In the genomic region with DNA sequence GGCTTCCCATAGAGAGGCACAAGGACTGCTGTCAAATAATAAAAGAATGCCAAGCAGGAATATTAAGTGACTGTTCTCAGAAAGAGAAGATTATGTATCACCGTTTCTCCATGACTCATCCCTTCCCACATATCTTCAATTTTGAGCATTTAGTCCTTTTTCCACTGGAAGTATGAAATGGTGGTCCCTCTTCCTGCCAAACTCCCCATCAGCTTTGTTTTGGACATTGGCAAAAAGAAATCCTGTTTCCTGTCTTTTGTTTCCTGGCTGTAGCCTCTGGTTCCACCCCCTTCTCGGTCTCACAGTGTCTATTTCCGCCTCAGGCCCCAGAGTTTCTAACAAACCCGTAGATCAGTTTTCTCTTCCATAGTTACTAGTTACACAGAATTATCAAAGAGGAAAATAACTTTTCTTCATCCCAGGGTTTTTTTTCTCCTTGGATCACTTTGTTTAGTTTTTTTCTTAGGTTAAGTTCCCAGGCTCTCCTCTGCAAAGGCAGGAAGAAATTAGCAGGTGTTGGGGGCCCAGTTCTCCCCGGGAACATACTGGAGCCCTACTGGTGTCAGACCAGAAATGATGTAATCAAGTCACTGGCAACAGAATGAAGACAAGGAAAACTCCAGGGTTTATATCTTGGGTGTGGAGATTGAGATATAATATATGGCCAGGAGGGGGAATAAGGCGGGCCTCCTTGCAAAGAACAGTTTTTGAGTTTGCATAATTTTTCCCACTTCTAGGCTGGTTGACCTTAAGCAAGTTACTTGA, we compare ENCODE assay signal across 14 cellular contexts. TPM values are rescaled to one million over a fixed set of nuclear protein-coding genes. Genes with fewer than 3 reads are reported as not detected.
A peak's percentile ranks its signal among the peaks of the same experiment; 100 is the strongest.
DNase-seq lines count a peak whose midpoint lies in the region; ATAC-seq, FAIRE-seq and TF ChIP-seq lines count a peak whose summit lies in the region.
"Had no signal": no experiment of that assay in that cellular context is flagged by ENCODE, and none has a peak within 500 bp of the region (broad histone marks: within the 10 kb centered on the region; RNA-seq: fewer than 3 reads in every experiment).

No MANE protein-coding gene starts in this region.

- H3K27ac Mint-ChIP-seq in activated naive CD4-positive, alpha-beta T cell treated with anti-CD3 and anti-CD28 coated beads, Interleukin-2, amount 10 ng/mL, durations not matched to agents 7 days and 5 days, result no peak overlapping the region
- H3K27ac Mint-ChIP-seq: activated T-cell treated with anti-CD3 and anti-CD28 coated beads, Interleukin-2, amount 50 U/mL, for 72 hours had no signal

- H3K9me3 ChIP-seq in HUES64 (ENCODE audit: insufficient read depth, low read depth, low read length), result no peaks in the 10 kb centered on the region
- no peaks in the 10 kb centered on the region for H3K9me3 ChIP-seq in iPS-20b (ENCODE audit: insufficient read depth, low read depth, low read length)
- no peaks in the 10 kb centered on the region for H3K9me3 ChIP-seq in skeletal muscle tissue (ENCODE audit: control insufficient read depth in 3 of 3, low read length in 3 of 3)

- peaks cover 14% of the 10 kb centered on the region for H3K4me1 ChIP-seq in HUES64 (ENCODE audit: insufficient read depth, low read length)
- H3K4me1 ChIP-seq in iPS-20b (ENCODE audit: insufficient read depth, low read length), result peaks cover 9% of the 10 kb centered on the region; the same call in 1 of the 2 replicates
- peaks cover 3 to 9% (median 3%) of the 10 kb centered on the region in 3 donors for H3K4me1 ChIP-seq in skeletal muscle tissue (ENCODE audit: control insufficient read depth in 3 of 3, insufficient read depth in 3 of 3, low read length in 3 of 3)

- peak; percentile 50 for DNase-seq in bronchial epithelial cell (ENCODE audit: low read depth)
- no peak for DNase-seq in NCI-H146 treated with DMSO at 0.1 percent for 48 hours (lab: John Stamatoyannopoulos, UW; ENCODE audit: unreplicated experiment)
- no peak for DNase-seq in activated naive CD4-positive, alpha-beta T cell treated with anti-CD3 and anti-CD28 coated beads, Interleukin-2, amount 10 ng/mL, durations not matched to agents 7 days and 5 days
- DNase-seq: activated T-cell treated with anti-CD3 and anti-CD28 coated beads, Interleukin-2, amount 50 U/mL, for 72 hours; NCI-H446 treated with DMSO at 0.1 percent for 48 hours; T-helper 9 cell had no signal

- H3K4me3 ChIP-seq in HUES64 (ENCODE audit: low read length), result no peak overlapping the region
- no peak overlapping the region for H3K4me3 ChIP-seq in bronchial epithelial cell (ENCODE audit: low read depth, low read length)
- H3K4me3 ChIP-seq in iPS-20b (ENCODE audit: low read length), result no peak overlapping the region
- no peak overlapping the region for H3K4me3 ChIP-seq in skeletal muscle tissue (ENCODE audit: low read length in 3 of 3)

- ATAC-seq in HG02642 (IDR thresholded peaks at IDR 0.05; ENCODE audit: poor library complexity, unreplicated experiment) (no peak), GM18858 (IDR thresholded peaks at IDR 0.05; ENCODE audit: unreplicated experiment) (no peak)
- ATAC-seq: activated T-cell treated with anti-CD3 and anti-CD28 coated beads, Interleukin-2, amount 50 U/mL, for 72 hours had no signal

- H3K4me3 Mint-ChIP-seq in activated naive CD4-positive, alpha-beta T cell treated with anti-CD3 and anti-CD28 coated beads, Interleukin-2, amount 10 ng/mL, durations not matched to agents 7 days and 5 days, result no peak overlapping the region
- H3K4me3 Mint-ChIP-seq: activated T-cell treated with anti-CD3 and anti-CD28 coated beads, Interleukin-2, amount 50 U/mL, for 72 hours had no signal

- WGBS in HUES64, result 84% methylated on average over 6 of the region's 6 CpGs

- peaks cover 36% of the 10 kb centered on the region for H3K27me3 Mint-ChIP-seq in activated naive CD4-positive, alpha-beta T cell treated with anti-CD3 and anti-CD28 coated beads, Interleukin-2, amount 10 ng/mL, durations not matched to agents 7 days and 5 days

- H3K36me3 ChIP-seq in HUES64 (ENCODE audit: insufficient read depth, low read length) (no peaks in the 10 kb centered on the region; the same call in 1 of the 2 replicates), bronchial epithelial cell (ENCODE audit: control insufficient read depth, insufficient read depth, low read length) (no peaks in the 10 kb centered on the region), iPS-20b (ENCODE audit: insufficient read depth, low read depth, low read length) (no peaks in the 10 kb centered on the region), skeletal muscle tissue (ENCODE audit: control insufficient read depth in 3 of 3, insufficient read depth in 3 of 3, low read length in 3 of 3) (no peaks in the 10 kb centered on the region)

- no peak overlapping the region for H3K27ac ChIP-seq in HUES64 (ENCODE audit: low read depth, low read length)
- peak overlapping the region; percentile 74 for H3K27ac ChIP-seq in iPS-20b (ENCODE audit: low read length)
- H3K27ac ChIP-seq in skeletal muscle tissue (ENCODE audit: low read depth, low read length), result peak overlapping the region; percentile 76

- H3K36me3 Mint-ChIP-seq in activated naive CD4-positive, alpha-beta T cell treated with anti-CD3 and anti-CD28 coated beads, Interleukin-2, amount 10 ng/mL, durations not matched to agents 7 days and 5 days, result no peaks in the 10 kb centered on the region

- H3K9me3 Mint-ChIP-seq in activated naive CD4-positive, alpha-beta T cell treated with anti-CD3 and anti-CD28 coated beads, Interleukin-2, amount 10 ng/mL, durations not matched to agents 7 days and 5 days, result no peaks in the 10 kb centered on the region
- H3K9me3 Mint-ChIP-seq: activated T-cell treated with anti-CD3 and anti-CD28 coated beads, Interleukin-2, amount 50 U/mL, for 72 hours had no signal

- H3K4me1 Mint-ChIP-seq in activated naive CD4-positive, alpha-beta T cell treated with anti-CD3 and anti-CD28 coated beads, Interleukin-2, amount 10 ng/mL, durations not matched to agents 7 days and 5 days, result peaks cover 2% of the 10 kb centered on the region

- H3K27me3 ChIP-seq in HUES64 (ENCODE audit: insufficient read depth, low read length) (no peaks in the 10 kb centered on the region), bronchial epithelial cell (ENCODE audit: control insufficient read depth, insufficient read depth, low read length) (no peaks in the 10 kb centered on the region), iPS-20b (ENCODE audit: insufficient read depth, low read length) (no peaks in the 10 kb centered on the region), skeletal muscle tissue (ENCODE audit: control insufficient read depth in 3 of 3, insufficient read depth in 3 of 3, low read length in 3 of 3) (no peaks in the 10 kb centered on the region)

- H3K9ac ChIP-seq in HUES64 (ENCODE audit: low read depth, low read length) (peak overlapping the region; percentile 31; the same call in 1 of the 2 replicates), iPS-20b (ENCODE audit: low read depth, low read length) (no peak overlapping the region), skeletal muscle tissue (ENCODE audit: low read depth in 1 of 3, low read length in 3 of 3) (peak overlapping the region in 1 of 3 donors; percentile 51)

- FAIRE-seq in bronchial epithelial cell (lab: Jason Lieb, UNC), result no peak
- FAIRE-seq: endometrium had no signal

- TF ChIP-seq CTCF in bronchial epithelial cell (IDR thresholded peaks at IDR 0.05; ENCODE audit: insufficient read depth, low read length, severe bottlenecking), result no peak

- CTCF ChIA-PET in activated naive CD4-positive, alpha-beta T cell treated with anti-CD3 and anti-CD28 coated beads, Interleukin-2, amount 10 ng/mL, durations not matched to agents 7 days and 5 days (lab: Charles Lee), result interaction anchor here (1.9 to 3.1 kb wide), 3 partner anchors 124 to 145 kb away, joined by 9 to 14 read pairs (median 10); no protein-coding TSS in a partner anchor

RNA-seq across cellular contexts. Expression of a gene that starts 26.3 kb away (rescaled TPM):
- polyA plus RNA-seq in HUES64 (2013, experiment 1 of 2), result 8.5 TPM
- 10.2 TPM for polyA plus RNA-seq in HUES64 (2013, experiment 2 of 2)
- 17.1 and 23.8 TPM in 2 replicates for total RNA-seq in bronchial epithelial cell
- total RNA-seq in skeletal muscle tissue, result 28.7 TPM

RNA-seq across cellular contexts. Expression of a gene that starts 58.0 kb away (rescaled TPM):
- 0.40 TPM for polyA plus RNA-seq in HUES64 (2013, experiment 1 of 2)
- polyA plus RNA-seq in HUES64 (2013, experiment 2 of 2), result 0.57 TPM
- total RNA-seq in bronchial epithelial cell, result under 0.01 and 0.38 TPM in 2 replicates
- 2.6 TPM for total RNA-seq in skeletal muscle tissue
- total RNA-seq: activated T-cell treated with anti-CD3 and anti-CD28 coated beads, Interleukin-2, amount 50 U/mL, for 72 hours; HT-29; mononuclear cell had no signal
